2 cellular contexts compared by ENCODE assay signal in genomic region chr3:18902081-18902793, GRCh38.
TF ChIP-seq lines count a peak whose summit lies in the region.

No MANE protein-coding gene starts in this region.

TF ChIP-seq in SK-N-SH, 30 proteins besides CTCF, POLR2A, EP300 and RAD21 (continued from another document):
- TF ChIP-seq REST (IDR thresholded peaks at IDR 0.05; ENCODE audit: low read depth, low read length), result no peak
- TF ChIP-seq, protein P1, sequence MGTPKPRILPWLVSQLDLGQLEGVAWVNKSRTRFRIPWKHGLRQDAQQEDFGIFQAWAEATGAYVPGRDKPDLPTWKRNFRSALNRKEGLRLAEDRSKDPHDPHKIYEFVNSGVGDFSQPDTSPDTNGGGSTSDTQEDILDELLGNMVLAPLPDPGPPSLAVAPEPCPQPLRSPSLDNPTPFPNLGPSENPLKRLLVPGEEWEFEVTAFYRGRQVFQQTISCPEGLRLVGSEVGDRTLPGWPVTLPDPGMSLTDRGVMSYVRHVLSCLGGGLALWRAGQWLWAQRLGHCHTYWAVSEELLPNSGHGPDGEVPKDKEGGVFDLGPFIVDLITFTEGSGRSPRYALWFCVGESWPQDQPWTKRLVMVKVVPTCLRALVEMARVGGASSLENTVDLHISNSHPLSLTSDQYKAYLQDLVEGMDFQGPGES (IDR thresholded peaks at IDR 0.05; ENCODE audit: low read depth, low read length), result no peak
- TF ChIP-seq, protein P2, sequence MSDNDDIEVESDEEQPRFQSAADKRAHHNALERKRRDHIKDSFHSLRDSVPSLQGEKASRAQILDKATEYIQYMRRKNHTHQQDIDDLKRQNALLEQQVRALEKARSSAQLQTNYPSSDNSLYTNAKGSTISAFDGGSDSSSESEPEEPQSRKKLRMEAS (IDR thresholded peaks at IDR 0.05; ENCODE audit: low read depth), result no peak
- TF ChIP-seq JUND (IDR thresholded peaks at IDR 0.05), result no peak
- no peak for TF ChIP-seq PBX3 (IDR thresholded peaks at IDR 0.05)
- TF ChIP-seq FOXJ3 (CRISPR knock-in tag; IDR thresholded peaks at IDR 0.05), result no peak
- no peak for TF ChIP-seq USF1 (IDR thresholded peaks at IDR 0.05; ENCODE audit: borderline replicate concordance, low read depth)
- TF ChIP-seq NFIC (IDR thresholded peaks at IDR 0.05; ENCODE audit: borderline replicate concordance), result no peak
- TF ChIP-seq ELF1 (IDR thresholded peaks at IDR 0.05), result no peak
- TF ChIP-seq TEAD4 (IDR thresholded peaks at IDR 0.05; ENCODE audit: borderline replicate concordance, insufficient read depth), result no peak
- TF ChIP-seq ZBTB33 (IDR thresholded peaks at IDR 0.05; ENCODE audit: borderline replicate concordance, low read depth), result no peak
- no peak for TF ChIP-seq RCOR1 (IDR thresholded peaks at IDR 0.05; ENCODE audit: low read length)
- no peak for TF ChIP-seq POLR2AphosphoS5 (IDR thresholded peaks at IDR 0.05; ENCODE audit: low read depth, low read length)
- no peak for TF ChIP-seq EZH2phosphoT487 (IDR thresholded peaks at IDR 0.05; ENCODE audit: borderline replicate concordance, low read depth)
- TF ChIP-seq YY1 (IDR thresholded peaks at IDR 0.05; ENCODE audit: low read depth), result no peak

TF ChIP-seq in SK-N-SH treated with all-trans-retinoic acid at 6 μM for 48 hours, 23 proteins besides CTCF, POLR2A, EP300 and RAD21 (continued from another document):
- TF ChIP-seq CSDC2 (CRISPR knock-in tag; IDR thresholded peaks at IDR 0.05), result no peak
- no peak for TF ChIP-seq ZNF565 (CRISPR knock-in tag; conservative IDR thresholded peaks at IDR 0.05; ENCODE audit: low read depth)
- no peak for TF ChIP-seq ZFP30 (CRISPR knock-in tag; IDR thresholded peaks at IDR 0.05)
- no peak for TF ChIP-seq CREB5 (CRISPR knock-in tag; IDR thresholded peaks at IDR 0.05; ENCODE audit: low read depth)
- TF ChIP-seq PPARA (CRISPR knock-in tag; IDR thresholded peaks at IDR 0.05; ENCODE audit: borderline replicate concordance), result no peak
- no peak for TF ChIP-seq ZNF70 (CRISPR knock-in tag; IDR thresholded peaks at IDR 0.05)
- no peak for TF ChIP-seq ZC3H10 (CRISPR knock-in tag; IDR thresholded peaks at IDR 0.05)
- no peak for TF ChIP-seq TCF4 (CRISPR knock-in tag; IDR thresholded peaks at IDR 0.05; ENCODE audit: borderline replicate concordance)
- TF ChIP-seq RARB (CRISPR knock-in tag; IDR thresholded peaks at IDR 0.05), result no peak
- no peak for TF ChIP-seq SNAI2 (CRISPR knock-in tag; IDR thresholded peaks at IDR 0.05)
- no peak for TF ChIP-seq BACH2 (CRISPR knock-in tag; IDR thresholded peaks at IDR 0.05; ENCODE audit: borderline replicate concordance)
- TF ChIP-seq, protein P3, sequence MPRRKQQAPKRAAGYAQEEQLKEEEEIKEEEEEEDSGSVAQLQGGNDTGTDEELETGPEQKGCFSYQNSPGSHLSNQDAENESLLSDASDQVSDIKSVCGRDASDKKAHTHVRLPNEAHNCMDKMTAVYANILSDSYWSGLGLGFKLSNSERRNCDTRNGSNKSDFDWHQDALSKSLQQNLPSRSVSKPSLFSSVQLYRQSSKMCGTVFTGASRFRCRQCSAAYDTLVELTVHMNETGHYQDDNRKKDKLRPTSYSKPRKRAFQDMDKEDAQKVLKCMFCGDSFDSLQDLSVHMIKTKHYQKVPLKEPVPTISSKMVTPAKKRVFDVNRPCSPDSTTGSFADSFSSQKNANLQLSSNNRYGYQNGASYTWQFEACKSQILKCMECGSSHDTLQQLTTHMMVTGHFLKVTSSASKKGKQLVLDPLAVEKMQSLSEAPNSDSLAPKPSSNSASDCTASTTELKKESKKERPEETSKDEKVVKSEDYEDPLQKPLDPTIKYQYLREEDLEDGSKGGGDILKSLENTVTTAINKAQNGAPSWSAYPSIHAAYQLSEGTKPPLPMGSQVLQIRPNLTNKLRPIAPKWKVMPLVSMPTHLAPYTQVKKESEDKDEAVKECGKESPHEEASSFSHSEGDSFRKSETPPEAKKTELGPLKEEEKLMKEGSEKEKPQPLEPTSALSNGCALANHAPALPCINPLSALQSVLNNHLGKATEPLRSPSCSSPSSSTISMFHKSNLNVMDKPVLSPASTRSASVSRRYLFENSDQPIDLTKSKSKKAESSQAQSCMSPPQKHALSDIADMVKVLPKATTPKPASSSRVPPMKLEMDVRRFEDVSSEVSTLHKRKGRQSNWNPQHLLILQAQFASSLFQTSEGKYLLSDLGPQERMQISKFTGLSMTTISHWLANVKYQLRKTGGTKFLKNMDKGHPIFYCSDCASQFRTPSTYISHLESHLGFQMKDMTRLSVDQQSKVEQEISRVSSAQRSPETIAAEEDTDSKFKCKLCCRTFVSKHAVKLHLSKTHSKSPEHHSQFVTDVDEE (CRISPR knock-in tag; IDR thresholded peaks at IDR 0.05), result no peak
- TF ChIP-seq GLIS3 (CRISPR knock-in tag; IDR thresholded peaks at IDR 0.05), result no peak
- TF ChIP-seq OSR1 (CRISPR knock-in tag; IDR thresholded peaks at IDR 0.05), result no peak
- no peak for TF ChIP-seq ESRRG (CRISPR knock-in tag; IDR thresholded peaks at IDR 0.05)
- TF ChIP-seq ISL1 (CRISPR knock-in tag; IDR thresholded peaks at IDR 0.05), result no peak
